In genomic region chr3:58035512-58035867, GRCh38 we compare ENCODE assay signal across 10 cellular contexts. TPM values are rescaled to one million over a fixed set of nuclear protein-coding genes. Genes with fewer than 3 reads are reported as not detected.
A peak's percentile ranks its signal among the peaks of the same experiment; 100 is the strongest.
DNase-seq lines count a peak whose midpoint lies in the region; ATAC-seq and TF ChIP-seq lines count a peak whose summit lies in the region.
"Had no signal": no experiment of that assay in that cellular context is flagged by ENCODE, and none has a peak within 500 bp of the region (broad histone marks: within the 10 kb centered on the region; RNA-seq: fewer than 3 reads in every experiment).

No MANE protein-coding gene starts in this region.

- POLR2A ChIA-PET in activated CD4-positive, alpha-beta memory T cell treated with anti-CD3 and anti-CD28 coated beads for 36 hours (lab: Charles Lee), result interaction anchor here (0.9 to 1.2 kb wide), 2 partner anchors 9 to 17 kb away, joined by 3 read pairs; no protein-coding TSS in a partner anchor

- H3K27me3 ChIP-seq in suprapubic skin, result no peaks in the 10 kb centered on the region

- no peak for TF ChIP-seq CTCF in suprapubic skin (IDR thresholded peaks at IDR 0.05)

- TF ChIP-seq POLR2A in suprapubic skin (IDR thresholded peaks at IDR 0.05), result no peak

- H3K4me1 ChIP-seq in suprapubic skin, result peaks cover 37% of the 10 kb centered on the region

- H3K27ac Mint-ChIP-seq in activated T-cell treated with anti-CD3 and anti-CD28 coated beads, Interleukin-2, amount 50 U/mL, for 24 hours, result peak overlapping the region; percentile 82
- peak overlapping the region; percentile 71 for H3K27ac Mint-ChIP-seq in activated CD4-positive, alpha-beta memory T cell treated with anti-CD3 and anti-CD28 coated beads for 36 hours
- H3K27ac Mint-ChIP-seq in immature natural killer cell, result peak overlapping the region; percentile 80 to 94 (median 92)

- H3K4me3 Mint-ChIP-seq in activated T-cell treated with anti-CD3 and anti-CD28 coated beads, Interleukin-2, amount 50 U/mL, for 24 hours, result peak overlapping the region; percentile 42
- H3K4me3 Mint-ChIP-seq in activated CD4-positive, alpha-beta memory T cell treated with anti-CD3 and anti-CD28 coated beads for 36 hours, result no peak overlapping the region
- peak overlapping the region; percentile 63 to 70 (median 66) for H3K4me3 Mint-ChIP-seq in immature natural killer cell

- no peaks in the 10 kb centered on the region for H3K27me3 Mint-ChIP-seq in activated T-cell treated with anti-CD3 and anti-CD28 coated beads, Interleukin-2, amount 50 U/mL, for 24 hours
- H3K27me3 Mint-ChIP-seq in activated CD4-positive, alpha-beta memory T cell treated with anti-CD3 and anti-CD28 coated beads for 36 hours, result no peaks in the 10 kb centered on the region
- H3K27me3 Mint-ChIP-seq in immature natural killer cell (ENCODE audit: low read depth in 3 of 3), result peaks cover 0 to 2% (median 0%) of the 10 kb centered on the region in 3 donors

- 61% methylated on average over 5 of the region's 5 CpGs for WGBS in suprapubic skin

- no peaks in the 10 kb centered on the region for H3K9me3 ChIP-seq in suprapubic skin

- DNase-seq in activated T-cell treated with anti-CD3 and anti-CD28 coated beads, Interleukin-2, amount 50 U/mL, for 24 hours, result no peak
- DNase-seq in activated T-cell treated with anti-CD3 and anti-CD28 coated beads, Interleukin-2, amount 50 U/mL, for 48 hours, result no peak
- DNase-seq in activated CD4-positive, alpha-beta memory T cell treated with anti-CD3 and anti-CD28 coated beads for 36 hours, result no peak
- no peak for DNase-seq in immature natural killer cell
- no peak for DNase-seq in suprapubic skin (ENCODE audit: low spot score in 2 of 2)
- no peak for DNase-seq in ureter (ENCODE audit: low spot score)
- DNase-seq in DMS79 (lab: John Stamatoyannopoulos, UW), result no peak
- DNase-seq: islet precursor cell, NCI-H526 treated with DMSO at 0.1 percent for 48 hours had no signal

- H3K4me1 Mint-ChIP-seq in activated T-cell treated with anti-CD3 and anti-CD28 coated beads, Interleukin-2, amount 50 U/mL, for 24 hours (ENCODE audit: low read depth), result peaks cover 47% of the 10 kb centered on the region
- peaks cover 37% of the 10 kb centered on the region for H3K4me1 Mint-ChIP-seq in activated CD4-positive, alpha-beta memory T cell treated with anti-CD3 and anti-CD28 coated beads for 36 hours (ENCODE audit: low read depth)
- peaks cover 28 to 50% of the 10 kb centered on the region in 2 donors for H3K4me1 Mint-ChIP-seq in immature natural killer cell

- peak overlapping the region; percentile 10 for H3K27ac ChIP-seq in suprapubic skin

- CTCF ChIA-PET in activated CD4-positive, alpha-beta memory T cell treated with anti-CD3 and anti-CD28 coated beads for 36 hours (lab: Charles Lee), result interaction anchor here (0.7 to 1.5 kb wide), 4 partner anchors 27 to 303 kb away, joined by 3 to 5 read pairs (median 3); no protein-coding TSS in a partner anchor

- intact Hi-C loops in activated CD4-positive, alpha-beta memory T cell treated with anti-CD3 and anti-CD28 coated beads for 36 hours (cut with micrococcal nuclease), result loop anchor here (1.0 to 2.0 kb wide), 3 partner anchors 13 to 79 kb away; no protein-coding TSS in a partner anchor

- TF ChIP-seq EP300 in suprapubic skin (IDR thresholded peaks at IDR 0.05), result no peak

- no peak for ATAC-seq in HG02763 (IDR thresholded peaks at IDR 0.05; ENCODE audit: unreplicated experiment)

- no peaks in the 10 kb centered on the region for H3K36me3 ChIP-seq in suprapubic skin

- H3K36me3 Mint-ChIP-seq in activated T-cell treated with anti-CD3 and anti-CD28 coated beads, Interleukin-2, amount 50 U/mL, for 24 hours (ENCODE audit: low read depth), result no peaks in the 10 kb centered on the region
- H3K36me3 Mint-ChIP-seq in activated CD4-positive, alpha-beta memory T cell treated with anti-CD3 and anti-CD28 coated beads for 36 hours, result no peaks in the 10 kb centered on the region
- H3K36me3 Mint-ChIP-seq in immature natural killer cell, result no peaks in the 10 kb centered on the region

- H3K4me3 ChIP-seq in suprapubic skin, result no peak overlapping the region

- no peaks in the 10 kb centered on the region for H3K9me3 Mint-ChIP-seq in activated T-cell treated with anti-CD3 and anti-CD28 coated beads, Interleukin-2, amount 50 U/mL, for 24 hours
- H3K9me3 Mint-ChIP-seq in activated CD4-positive, alpha-beta memory T cell treated with anti-CD3 and anti-CD28 coated beads for 36 hours, result no peaks in the 10 kb centered on the region
- H3K9me3 Mint-ChIP-seq in immature natural killer cell, result no peaks in the 10 kb centered on the region

RNA-seq across cellular contexts. Expression of gene FLNB, which starts 27.3 kb away (rescaled TPM):
- 10 to 100 TPM; 23.1 to 26.0 TPM for total RNA-seq in activated CD4-positive, alpha-beta memory T cell treated with anti-CD3 and anti-CD28 coated beads for 36 hours
- polyA plus RNA-seq in immature natural killer cell, result 10 to 100 TPM in 1 of 3 donors, 1 to 10 TPM in 1, under 1 TPM in 1; 0.94 to 14.9 (median 7.5) TPM
- total RNA-seq in suprapubic skin (100 to 1,000 TPM; 143 to 186 (median 150) TPM), ureter (303 TPM)

Comparison
In these comparisons a context has a peak if more than half of its experiments do, and no peak if none do; other contexts are left out.
1. RNA of gene FLNB, which starts 27.3 kb away (total RNA-seq): 303 TPM in ureter (single experiment) and 143 to 186 TPM in suprapubic skin; 23.1 to 26.0 TPM in activated CD4-positive, alpha-beta memory T cell treated with anti-CD3 and anti-CD28 coated beads for 36 hours; every median in the first group is over 4 times any median in the second.
2. Peak in every context shown above with its lines, with median percentiles within 50 percentile points of each other: H3K27ac Mint-ChIP-seq.